Comparison of ENCODE assay signal across 1 cellular context in the genomic region with DNA sequence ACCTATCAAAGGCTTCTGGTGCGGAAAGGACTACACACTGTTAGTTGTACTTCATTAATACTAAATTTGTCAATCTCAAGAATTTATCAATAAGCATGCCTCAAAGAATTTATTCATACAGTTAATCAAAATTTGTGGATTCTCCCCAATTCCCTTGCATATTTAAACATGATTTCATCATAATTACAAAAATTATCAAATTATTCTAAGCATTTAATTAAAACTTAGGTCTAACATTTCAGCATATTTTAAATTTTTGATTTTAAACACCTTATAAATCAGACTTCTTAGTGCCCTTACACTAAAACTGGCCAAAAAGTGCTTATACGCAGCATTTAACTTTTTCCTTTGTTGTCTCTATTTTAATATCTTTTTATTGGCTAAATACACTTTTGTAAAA.
TF ChIP-seq lines count a peak whose summit lies in the region.

No MANE protein-coding gene starts in this region.

TF ChIP-seq in K562, 482 proteins besides CTCF, POLR2A, EP300 and RAD21 (continued from another document):
- TF ChIP-seq STAT6 (CRISPR knock-in tag; IDR thresholded peaks at IDR 0.05) (no peak), CEBPG (CRISPR knock-in tag; IDR thresholded peaks at IDR 0.05) (no peak), CEBPG (tag; conservative IDR thresholded peaks at IDR 0.05 in 1 of 2, IDR thresholded peaks at IDR 0.05 in 1 of 2) (peak; percentile 81 to 90), POLR2H (tag; IDR thresholded peaks at IDR 0.05; ENCODE audit: low read depth) (peak; percentile 31; the same call in 1 of the 2 replicates), ZNF77 (CRISPR knock-in tag; IDR thresholded peaks at IDR 0.05) (0 out of 2 replicates have a peak, but pooled peaks have one; percentile 66), ZNF175 (CRISPR knock-in tag; IDR thresholded peaks at IDR 0.05; ENCODE audit: low read depth) (no peak), DDX20 (tag; IDR thresholded peaks at IDR 0.05; ENCODE audit: low read depth) (no peak), CEBPB (tag; IDR thresholded peaks at IDR 0.05) (peak; percentile 84), ATF3 (IDR thresholded peaks at IDR 0.05) (peak; percentile 65), ATF3 (CRISPR knock-in tag; conservative IDR thresholded peaks at IDR 0.05) (no peak), ZNF512 (tag; IDR thresholded peaks at IDR 0.05) (0 out of 2 replicates have a peak, but pooled peaks have one; percentile 23)
